9 cellular contexts compared by ENCODE assay signal in genomic region chr7:105976868-105977267, GRCh38.
"Had no signal": no experiment of that assay in that cellular context is flagged by ENCODE, and none has a peak within 500 bp of the region (broad histone marks: within the 10 kb centered on the region; RNA-seq: fewer than 3 reads in every experiment).

No MANE protein-coding gene starts in this region.

- H3K4me2 ChIP-seq: GM23338 had no signal

- ATAC-seq: GM23338 had no signal

- H2AFZ ChIP-seq: GM23338 had no signal

- H3K27ac ChIP-seq: HL-60 had no signal

- H3K27ac Mint-ChIP-seq: GM23338, HFFc6 had no signal

- H3K4me3 Mint-ChIP-seq: GM23338, H9, HFFc6 had no signal

- FAIRE-seq: H1, H54 had no signal

- H3K9me3 Mint-ChIP-seq: GM23338, H9, HFFc6 had no signal

- DNase-seq: H9, HCEC 1CT, HFFc6, IMR-90, KBM-7 had no signal

- H3K4me3 ChIP-seq: GM23338 had no signal
